13 cellular contexts compared by ENCODE assay signal in genomic region chr12:41509655-41510054, GRCh38.
DNase-seq lines count a peak whose midpoint lies in the region; ATAC-seq lines count a peak whose summit lies in the region.
"Had no signal": no experiment of that assay in that cellular context is flagged by ENCODE, and none has a peak within 500 bp of the region (broad histone marks: within the 10 kb centered on the region; RNA-seq: fewer than 3 reads in every experiment).

No MANE protein-coding gene starts in this region.

- H3K27me3 Mint-ChIP-seq in stimulated activated memory B cell treated with anti-CD40 and anti-IgM and Interleukin-4, amounts not matched to agents 10 μg/mL and 1 μg/mL and 100 μg/mL, for 72 hours = peaks cover 8% of the 10 kb centered on the region

- peak; percentile 22 for DNase-seq in NCI-H510A treated with DMSO at 0.1 percent for 48 hours (lab: John Stamatoyannopoulos, UW)
- DNase-seq in NCI-H510A (lab: John Stamatoyannopoulos, UW) = no peak
- peak; percentile 65 to 74 for DNase-seq in NCI-H526 (lab: John Stamatoyannopoulos, UW)
- peak; percentile 87 for DNase-seq in kidney glomerular epithelial cell (lab: John Stamatoyannopoulos, UW)
- no peak for DNase-seq in NCI-H748 (lab: John Stamatoyannopoulos, UW; ENCODE audit: unreplicated experiment)
- DNase-seq: MM.1S, NCI-H1092 treated with DMSO at 0.1 percent for 48 hours, NCI-H1930, NCI-H524 treated with DMSO at 0.1 percent for 48 hours had no signal

- H3K4me3 Mint-ChIP-seq in stimulated activated memory B cell treated with anti-CD40 and anti-IgM and Interleukin-4, amounts not matched to agents 10 μg/mL and 1 μg/mL and 100 μg/mL, for 72 hours = no peak overlapping the region

- ATAC-seq in stimulated activated memory B cell treated with anti-CD40 and anti-IgM and Interleukin-4, amounts not matched to agents 10 μg/mL and 1 μg/mL and 100 μg/mL, for 72 hours = no peak
- ATAC-seq in HG02852 (IDR thresholded peaks at IDR 0.05; ENCODE audit: unreplicated experiment) (no peak), HG02970 (IDR thresholded peaks at IDR 0.05; ENCODE audit: low FRiP score, unreplicated experiment) (no peak)
- ATAC-seq: HepG2 had no signal

- H3K36me3 Mint-ChIP-seq in stimulated activated memory B cell treated with anti-CD40 and anti-IgM and Interleukin-4, amounts not matched to agents 10 μg/mL and 1 μg/mL and 100 μg/mL, for 72 hours = no peaks in the 10 kb centered on the region

- no peaks in the 10 kb centered on the region for H3K9me3 Mint-ChIP-seq in stimulated activated memory B cell treated with anti-CD40 and anti-IgM and Interleukin-4, amounts not matched to agents 10 μg/mL and 1 μg/mL and 100 μg/mL, for 72 hours

- H3K27ac Mint-ChIP-seq in stimulated activated memory B cell treated with anti-CD40 and anti-IgM and Interleukin-4, amounts not matched to agents 10 μg/mL and 1 μg/mL and 100 μg/mL, for 72 hours = peak overlapping the region; percentile 57

- peaks cover 6% of the 10 kb centered on the region for H3K4me1 Mint-ChIP-seq in stimulated activated memory B cell treated with anti-CD40 and anti-IgM and Interleukin-4, amounts not matched to agents 10 μg/mL and 1 μg/mL and 100 μg/mL, for 72 hours

Comparison
In these comparisons a context has a peak if more than half of its experiments do, and no peak if none do; other contexts are left out.
1. DNase-seq: peak in NCI-H510A treated with DMSO at 0.1 percent for 48 hours (single experiment), NCI-H526 (2 of 2) and kidney glomerular epithelial cell (single experiment); none in NCI-H510A (single experiment) and NCI-H748 (single experiment).